In the genomic region with DNA sequence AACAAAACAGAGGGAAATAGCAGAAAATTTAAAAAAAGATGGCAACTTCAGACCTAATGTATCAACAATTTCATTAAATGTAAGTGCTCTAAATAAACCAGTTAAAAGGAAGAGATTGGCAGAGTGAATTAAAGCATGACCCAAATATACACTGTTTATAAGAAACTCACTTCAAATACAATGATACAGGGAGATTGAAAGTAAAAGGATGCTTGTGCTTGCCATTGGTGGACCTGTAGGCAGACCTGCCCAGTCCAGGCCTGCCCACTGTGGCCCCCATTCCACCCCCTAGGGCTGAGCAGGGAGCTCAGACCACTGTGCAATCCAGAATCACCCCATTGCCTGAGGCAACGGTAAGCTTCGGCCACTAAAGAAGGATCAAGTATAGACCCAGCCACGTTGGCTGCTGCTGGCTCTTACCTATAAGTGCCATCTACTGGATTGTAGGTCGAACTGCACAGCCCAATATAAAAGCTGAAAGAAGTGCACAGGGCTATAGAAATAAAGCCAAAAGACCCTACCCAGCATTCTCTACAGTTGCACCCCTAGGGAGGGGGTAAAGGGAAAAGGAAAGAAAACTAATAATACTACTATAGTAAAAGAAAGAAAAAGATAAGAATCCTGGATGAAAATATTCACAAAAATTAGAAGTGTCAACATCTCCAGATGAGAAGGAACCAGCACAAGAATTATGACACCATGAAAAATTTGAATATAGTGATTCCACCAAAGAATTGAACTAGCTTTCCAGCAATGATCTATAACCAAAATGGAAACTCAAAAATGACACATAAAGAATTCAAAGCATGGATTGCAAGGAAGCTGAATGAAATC, we compare ENCODE assay signal across 8 cellular contexts.
DNase-seq lines count a peak whose midpoint lies in the region; ATAC-seq and TF ChIP-seq lines count a peak whose summit lies in the region.

No MANE protein-coding gene starts in this region.

- no peaks in the 10 kb centered on the region for H3K9me3 Mint-ChIP-seq in T-helper 1 cell treated with Interleukin-12 subunit alpha and Interleukin-12 subunit beta and Interleukin-4 antibody, amounts not matched to agents 30 μg/mL and 1 μg/mL, for 36 hours

- H3K36me3 Mint-ChIP-seq in T-helper 1 cell treated with Interleukin-12 subunit alpha and Interleukin-12 subunit beta and Interleukin-4 antibody, amounts not matched to agents 30 μg/mL and 1 μg/mL, for 36 hours (ENCODE audit: low read depth), result no peaks in the 10 kb centered on the region

- H3K27me3 Mint-ChIP-seq in T-helper 1 cell treated with Interleukin-12 subunit alpha and Interleukin-12 subunit beta and Interleukin-4 antibody, amounts not matched to agents 30 μg/mL and 1 μg/mL, for 36 hours (ENCODE audit: low read depth), result peaks cover 70% of the 10 kb centered on the region

- ATAC-seq in GM18520 (IDR thresholded peaks at IDR 0.05; ENCODE audit: unreplicated experiment) (peak; percentile 74), HG02943 (IDR thresholded peaks at IDR 0.05; ENCODE audit: low read depth, unreplicated experiment) (peak; percentile 67)

- peak overlapping the region; percentile 23 for H3K4me3 Mint-ChIP-seq in T-helper 1 cell treated with Interleukin-12 subunit alpha and Interleukin-12 subunit beta and Interleukin-4 antibody, amounts not matched to agents 30 μg/mL and 1 μg/mL, for 36 hours

- DNase-seq in AG09319 (ENCODE audit: extremely low read depth, low read depth), result peak; percentile 49
- DNase-seq in NCI-H146 treated with DMSO at 0.1 percent for 48 hours (lab: John Stamatoyannopoulos, UW; ENCODE audit: unreplicated experiment), result peak; percentile 91
- peak; percentile 7 to 74 for DNase-seq in T47D (ENCODE audit: low read depth in 1 of 2, low spot score in 1 of 2)
- DNase-seq in kidney tubule cell (ENCODE audit: low spot score), result peak; percentile 77
- DNase-seq in stimulated activated CD8-positive, alpha-beta memory T cell treated with anti-CD3 and anti-CD28 coated beads, Interleukin-2, amount 100 ng/mL, for 1 hour (ENCODE audit: low read depth in 2 of 2), result peak; percentile 5 to 14

- H3K27ac Mint-ChIP-seq in T-helper 1 cell treated with Interleukin-12 subunit alpha and Interleukin-12 subunit beta and Interleukin-4 antibody, amounts not matched to agents 30 μg/mL and 1 μg/mL, for 36 hours, result no peak overlapping the region

- peak; percentile 90 for TF ChIP-seq CTCF in AG09319 (IDR thresholded peaks at IDR 0.05; ENCODE audit: low read depth, low read length)

- H3K4me1 Mint-ChIP-seq in T-helper 1 cell treated with Interleukin-12 subunit alpha and Interleukin-12 subunit beta and Interleukin-4 antibody, amounts not matched to agents 30 μg/mL and 1 μg/mL, for 36 hours (ENCODE audit: low read depth), result no peaks in the 10 kb centered on the region

- in situ Hi-C loops in T47D (cut with HindIII; ENCODE audit: low pct_unique_long_range_greater_than_20kb, low sequenced_read_pairs), result no loop called here

Comparison
In these comparisons a context has a peak if more than half of its experiments do, and no peak if none do; other contexts are left out.
1. Peak in every context shown above with its lines: DNase-seq and ATAC-seq.
2. DNase-seq: peak in every context shown above with its lines; median percentile 91 in NCI-H146 treated with DMSO at 0.1 percent for 48 hours; 77 in kidney tubule cell; 49 in AG09319; 40 in T47D; 10 in stimulated activated CD8-positive, alpha-beta memory T cell treated with anti-CD3 and anti-CD28 coated beads, Interleukin-2, amount 100 ng/mL, for 1 hour.